9 cellular contexts compared by ENCODE assay signal in the genomic region with DNA sequence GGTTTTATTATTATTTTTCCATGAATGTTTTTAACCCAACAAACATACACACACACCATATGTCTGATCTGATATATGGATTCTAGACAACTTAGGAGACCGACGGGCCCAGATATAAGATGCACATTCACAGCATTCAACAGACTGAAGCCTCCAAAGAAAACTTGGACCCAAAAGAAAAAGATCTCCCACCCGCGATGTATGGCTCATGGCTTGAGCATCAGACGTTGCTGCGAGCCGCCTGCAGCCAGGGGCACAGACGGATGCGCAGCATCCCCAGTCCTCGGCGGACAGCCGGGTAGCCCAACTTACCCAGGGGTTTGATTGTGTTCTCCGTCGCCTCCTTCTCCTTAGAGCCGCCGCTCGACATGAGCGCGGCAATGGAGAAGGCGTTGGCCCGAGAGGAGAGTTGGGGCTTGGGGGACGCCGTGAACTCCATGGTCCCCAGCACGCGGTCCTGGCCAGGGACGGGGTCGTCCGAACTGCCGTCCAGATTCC. TPM values are rescaled to one million over a fixed set of nuclear protein-coding genes. Genes with fewer than 3 reads are reported as not detected.
A peak's percentile ranks its signal among the peaks of the same experiment; 100 is the strongest.
DNase-seq lines count a peak whose midpoint lies in the region; ATAC-seq lines count a peak whose summit lies in the region.
"Had no signal": no experiment of that assay in that cellular context is flagged by ENCODE, and none has a peak within 500 bp of the region (broad histone marks: within the 10 kb centered on the region; RNA-seq: fewer than 3 reads in every experiment).

No MANE protein-coding gene starts in this region.

- H3K27ac Mint-ChIP-seq in activated CD4-positive, alpha-beta memory T cell treated with anti-CD3 and anti-CD28 coated beads for 36 hours: no peak overlapping the region
- H3K27ac Mint-ChIP-seq in stimulated activated memory B cell treated with anti-CD40 and anti-IgM and Interleukin-4, amounts not matched to agents 10 μg/mL and 1 μg/mL and 100 μg/mL, for 72 hours: no peak overlapping the region

- no peaks in the 10 kb centered on the region for H3K9me3 Mint-ChIP-seq in activated CD4-positive, alpha-beta memory T cell treated with anti-CD3 and anti-CD28 coated beads for 36 hours
- H3K9me3 Mint-ChIP-seq in stimulated activated memory B cell treated with anti-CD40 and anti-IgM and Interleukin-4, amounts not matched to agents 10 μg/mL and 1 μg/mL and 100 μg/mL, for 72 hours: no peaks in the 10 kb centered on the region

- peaks cover 8% of the 10 kb centered on the region for H3K36me3 Mint-ChIP-seq in activated CD4-positive, alpha-beta memory T cell treated with anti-CD3 and anti-CD28 coated beads for 36 hours
- H3K36me3 Mint-ChIP-seq in stimulated activated memory B cell treated with anti-CD40 and anti-IgM and Interleukin-4, amounts not matched to agents 10 μg/mL and 1 μg/mL and 100 μg/mL, for 72 hours: no peaks in the 10 kb centered on the region

- H3K9me3 ChIP-seq in iPS-15b (ENCODE audit: control insufficient read depth, insufficient read depth, low read length): no peaks in the 10 kb centered on the region

- H3K9ac ChIP-seq in iPS-15b (ENCODE audit: low read depth, low read length): no peak overlapping the region

- H3K4me1 Mint-ChIP-seq in activated CD4-positive, alpha-beta memory T cell treated with anti-CD3 and anti-CD28 coated beads for 36 hours (ENCODE audit: low read depth): peaks cover 11% of the 10 kb centered on the region
- peaks cover 5% of the 10 kb centered on the region for H3K4me1 Mint-ChIP-seq in stimulated activated memory B cell treated with anti-CD40 and anti-IgM and Interleukin-4, amounts not matched to agents 10 μg/mL and 1 μg/mL and 100 μg/mL, for 72 hours

- H3K27me3 Mint-ChIP-seq in activated CD4-positive, alpha-beta memory T cell treated with anti-CD3 and anti-CD28 coated beads for 36 hours: peaks cover 82% of the 10 kb centered on the region
- H3K27me3 Mint-ChIP-seq in stimulated activated memory B cell treated with anti-CD40 and anti-IgM and Interleukin-4, amounts not matched to agents 10 μg/mL and 1 μg/mL and 100 μg/mL, for 72 hours: peaks cover 79% of the 10 kb centered on the region

- CTCF ChIA-PET in activated CD4-positive, alpha-beta memory T cell treated with anti-CD3 and anti-CD28 coated beads for 36 hours (lab: Charles Lee): no interaction called here

- no peak for ATAC-seq in stimulated activated memory B cell treated with anti-CD40 and anti-IgM and Interleukin-4, amounts not matched to agents 10 μg/mL and 1 μg/mL and 100 μg/mL, for 72 hours
- ATAC-seq in GM18873 (IDR thresholded peaks at IDR 0.05; ENCODE audit: low FRiP score, unreplicated experiment): no peak
- ATAC-seq in HG02571 (IDR thresholded peaks at IDR 0.05; ENCODE audit: unreplicated experiment): no peak

- intact Hi-C loops in activated CD4-positive, alpha-beta memory T cell treated with anti-CD3 and anti-CD28 coated beads for 36 hours (cut with micrococcal nuclease): loop anchor here (10.0 kb wide), 1 partner anchor 68 kb away; no protein-coding TSS in a partner anchor

- peaks cover 18% of the 10 kb centered on the region for H3K4me1 ChIP-seq in iPS-15b (ENCODE audit: control insufficient read depth, insufficient read depth, low read length)

- H3K4me3 Mint-ChIP-seq in activated CD4-positive, alpha-beta memory T cell treated with anti-CD3 and anti-CD28 coated beads for 36 hours: peak overlapping the region; percentile 46
- H3K4me3 Mint-ChIP-seq in stimulated activated memory B cell treated with anti-CD40 and anti-IgM and Interleukin-4, amounts not matched to agents 10 μg/mL and 1 μg/mL and 100 μg/mL, for 72 hours: peak overlapping the region; percentile 61

- POLR2A ChIA-PET in activated CD4-positive, alpha-beta memory T cell treated with anti-CD3 and anti-CD28 coated beads for 36 hours (lab: Charles Lee): no interaction called here

- no peaks in the 10 kb centered on the region for H3K36me3 ChIP-seq in iPS-15b (ENCODE audit: control insufficient read depth, insufficient read depth, low read length)

- peak overlapping the region; percentile 69 for H3K4me3 ChIP-seq in iPS-15b (ENCODE audit: low read depth, low read length)

- H3K27me3 ChIP-seq in iPS-15b (ENCODE audit: control insufficient read depth, insufficient read depth, low read length): peaks cover 98% of the 10 kb centered on the region

- DNase-seq in NOMO-1 treated with DMSO at 0.1 percent for 48 hours (lab: John Stamatoyannopoulos, UW; ENCODE audit: unreplicated experiment) (peak; percentile 21), NOMO-1 (lab: John Stamatoyannopoulos, UW; ENCODE audit: unreplicated experiment in 2 of 2) (no peak), dermis blood vessel endothelial cell (no peak)
- no peak for DNase-seq in activated CD4-positive, alpha-beta memory T cell treated with anti-CD3 and anti-CD28 coated beads for 36 hours
- DNase-seq: hippocampal formation had no signal

RNA-seq across cellular contexts. Expression of a gene that starts 0.7 kb away (rescaled TPM):
- under 1 TPM in 1 of 2 experiments, not detected in 1; 0.15 TPM for total RNA-seq in activated CD4-positive, alpha-beta memory T cell treated with anti-CD3 and anti-CD28 coated beads for 36 hours
- not detected in 2 replicates for total RNA-seq in dermis blood vessel endothelial cell
